6 cellular contexts compared by ENCODE assay signal in the genomic region with DNA sequence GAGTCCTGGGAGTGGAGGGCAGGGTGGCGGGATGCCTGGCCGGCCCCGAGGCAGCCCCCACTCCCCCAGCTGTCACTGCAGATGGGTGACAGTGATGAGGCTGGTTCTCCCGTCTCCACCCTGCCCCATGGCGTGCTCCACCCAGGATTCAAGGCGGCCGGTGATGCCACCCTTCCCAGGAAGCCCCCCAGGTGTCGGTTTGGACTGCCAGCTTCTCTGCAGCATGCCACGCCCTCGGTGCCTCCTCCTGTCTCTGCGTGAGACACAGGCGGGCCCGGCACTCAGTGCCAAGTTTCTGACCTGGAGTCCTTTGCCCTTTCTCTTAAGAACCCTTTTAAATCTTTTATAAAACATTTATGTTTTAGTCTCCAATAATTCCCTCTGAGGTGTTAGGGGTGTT.
"Had no signal": no experiment of that assay in that cellular context is flagged by ENCODE, and none has a peak within 500 bp of the region (broad histone marks: within the 10 kb centered on the region; RNA-seq: fewer than 3 reads in every experiment).

No MANE protein-coding gene starts in this region.

- H3K4me1 ChIP-seq: HAP-1 had no signal

- H3K4me2 ChIP-seq: GM23338 had no signal

- H2AFZ ChIP-seq: GM23338 had no signal

- DNase-seq: IMR-90, KG1 had no signal

- ATAC-seq: GM23338, HCT116, K562 had no signal

- H3K27ac Mint-ChIP-seq: GM23338 had no signal

- H3K4me3 ChIP-seq: GM23338, HAP-1, K562 had no signal

- H3K9me3 ChIP-seq: HAP-1 had no signal

- H3K36me3 ChIP-seq: HAP-1 had no signal

- H3K9me3 Mint-ChIP-seq: GM23338 had no signal

- H3K4me3 Mint-ChIP-seq: GM23338 had no signal
